Comparison of ENCODE assay signal across 25 cellular contexts in the genomic region with DNA sequence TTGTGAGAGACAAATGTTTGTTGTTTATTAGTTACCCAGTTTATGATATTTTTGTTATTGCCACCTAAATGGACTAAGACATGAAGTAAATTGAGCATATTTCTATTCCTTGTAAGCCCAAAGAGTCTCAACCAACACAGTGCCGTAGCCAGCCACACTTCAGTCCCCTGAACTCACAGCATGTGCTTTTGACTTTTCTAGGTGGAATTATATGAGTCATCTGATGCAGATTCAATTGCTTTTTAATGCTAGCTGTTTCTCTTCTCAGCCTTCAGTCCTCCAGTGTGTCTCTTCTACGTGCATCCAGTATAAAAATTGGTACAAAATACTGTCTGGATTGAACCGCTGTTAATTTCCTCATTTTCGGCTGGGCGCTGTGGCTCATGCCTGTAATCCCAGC. TPM values are rescaled to one million over a fixed set of nuclear protein-coding genes. Genes with fewer than 3 reads are reported as not detected.
A peak's percentile ranks its signal among the peaks of the same experiment; 100 is the strongest.
DNase-seq lines count a peak whose midpoint lies in the region; ATAC-seq, FAIRE-seq and TF ChIP-seq lines count a peak whose summit lies in the region.
"Had no signal": no experiment of that assay in that cellular context is flagged by ENCODE, and none has a peak within 500 bp of the region (broad histone marks: within the 10 kb centered on the region; RNA-seq: fewer than 3 reads in every experiment).

No MANE protein-coding gene starts in this region.

- no peak for ATAC-seq in CD8-positive, alpha-beta T cell
- no peak for ATAC-seq in HG03108 (IDR thresholded peaks at IDR 0.05; ENCODE audit: unreplicated experiment)
- ATAC-seq: stimulated activated memory B cell treated with anti-CD40 and anti-IgM and Interleukin-4, amounts not matched to agents 10 μg/mL and 1 μg/mL and 100 μg/mL, for 72 hours had no signal

- FAIRE-seq in urothelium cell line (lab: Jason Lieb, UNC), result no peak
- FAIRE-seq: GM19239 had no signal

- H3K4me1 Mint-ChIP-seq in nephron, result peaks cover 43% of the 10 kb centered on the region
- no peaks in the 10 kb centered on the region for H3K4me1 Mint-ChIP-seq in CD8-positive, alpha-beta T cell (ENCODE audit: low read depth)
- H3K4me1 Mint-ChIP-seq: activated CD4-positive, alpha-beta memory T cell treated with anti-CD3 and anti-CD28 coated beads, Interleukin-2, amount 10 ng/mL, durations not matched to agents 7 days and 5 days; stimulated activated memory B cell treated with anti-CD40 and anti-IgM and Interleukin-4, amounts not matched to agents 10 μg/mL and 1 μg/mL and 100 μg/mL, for 72 hours had no signal

- H3K27me3 Mint-ChIP-seq in nephron (ENCODE audit: low read depth), result peaks cover 9% of the 10 kb centered on the region
- no peaks in the 10 kb centered on the region for H3K27me3 Mint-ChIP-seq in CD8-positive, alpha-beta T cell (ENCODE audit: low read depth)
- H3K27me3 Mint-ChIP-seq: stimulated activated memory B cell treated with anti-CD40 and anti-IgM and Interleukin-4, amounts not matched to agents 10 μg/mL and 1 μg/mL and 100 μg/mL, for 72 hours had no signal

- H3K4me3 ChIP-seq in left ventricle myocardium inferior, result no peak overlapping the region
- H3K4me3 ChIP-seq in right atrium auricular region, result no peak overlapping the region
- H3K4me3 ChIP-seq in CD8-positive, alpha-beta T cell (ENCODE audit: low read depth, low read length), result no peak overlapping the region
- H3K4me3 ChIP-seq: BLaER1, colonic mucosa, lung, ovary, Peyer's patch, SJSA1 had no signal

- POLR2A ChIA-PET in CD8-positive, alpha-beta T cell (lab: Charles Lee), result no interaction called here

- TF ChIP-seq CTCF in left ventricle myocardium inferior (IDR thresholded peaks at IDR 0.05; ENCODE audit: borderline replicate concordance) (no peak), right atrium auricular region (IDR thresholded peaks at IDR 0.05) (no peak), nephron (IDR thresholded peaks at IDR 0.05; ENCODE audit: unreplicated experiment in 3 of 3) (no peak)
- TF ChIP-seq CTCF in CD8-positive, alpha-beta T cell (IDR thresholded peaks at IDR 0.05), result no peak

- DNase-seq in left ventricle myocardium inferior, result no peak
- DNase-seq in right atrium auricular region (ENCODE audit: low spot score), result no peak
- peak; percentile 13 for DNase-seq in urothelium cell line (ENCODE audit: low spot score)
- no peak for DNase-seq in CD8-positive, alpha-beta T cell
- no peak for DNase-seq in activated CD4-positive, alpha-beta T cell treated with anti-CD3 and anti-CD28 coated beads for 48 hours
- DNase-seq: activated CD4-positive, alpha-beta memory T cell treated with anti-CD3 and anti-CD28 coated beads, Interleukin-2, amount 10 ng/mL, durations not matched to agents 7 days and 5 days; activated T-cell treated with anti-CD3 and anti-CD28 coated beads, Interleukin-2, amount 50 U/mL, for 1 hour; amygdala; colonic mucosa; GF-D8; islet precursor cell; NCI-H1694; NCI-H2227 treated with DMSO at 0.1 percent for 48 hours; NK-92 treated with Interleukin-12 subunit alpha and Interleukin-12 subunit beta, amount 100 ng/mL, for 24 hours; ovary; Peyer's patch; stimulated activated CD4-positive, alpha-beta T cell treated with anti-CD3 and anti-CD28 coated beads, Interleukin-1b, Interleukin-23, amount 100 ng/mL, for 48 hours had no signal

- peaks cover 53% of the 10 kb centered on the region for H3K4me1 ChIP-seq in left ventricle myocardium inferior
- H3K4me1 ChIP-seq in right atrium auricular region, result peaks cover 0 to 22% of the 10 kb centered on the region in 2 donors
- H3K4me1 ChIP-seq in CD8-positive, alpha-beta T cell (ENCODE audit: insufficient read depth, low read length), result no peaks in the 10 kb centered on the region
- H3K4me1 ChIP-seq: BLaER1 had no signal

- H3K27ac ChIP-seq in left ventricle myocardium inferior (replicated peaks), result peak overlapping the region; percentile 13
- no peak overlapping the region for H3K27ac ChIP-seq in right atrium auricular region
- peak overlapping the region; percentile 97 for H3K27ac ChIP-seq in cingulate gyrus (ENCODE audit: low read depth, low read length)
- H3K27ac ChIP-seq in CD8-positive, alpha-beta T cell (ENCODE audit: low read depth, low read length), result no peak overlapping the region
- H3K27ac ChIP-seq: BLaER1, ovary, Peyer's patch had no signal

- peak overlapping the region in 2 of 3 experiments; percentile 64 to 86 for H3K27ac Mint-ChIP-seq in nephron
- H3K27ac Mint-ChIP-seq in CD8-positive, alpha-beta T cell, result no peak overlapping the region
- H3K27ac Mint-ChIP-seq: activated CD4-positive, alpha-beta memory T cell treated with anti-CD3 and anti-CD28 coated beads, Interleukin-2, amount 10 ng/mL, durations not matched to agents 7 days and 5 days; stimulated activated memory B cell treated with anti-CD40 and anti-IgM and Interleukin-4, amounts not matched to agents 10 μg/mL and 1 μg/mL and 100 μg/mL, for 72 hours had no signal

- H3K36me3 ChIP-seq in left ventricle myocardium inferior (no peaks in the 10 kb centered on the region), right atrium auricular region (no peaks in the 10 kb centered on the region)
- no peaks in the 10 kb centered on the region for H3K36me3 ChIP-seq in CD8-positive, alpha-beta T cell (ENCODE audit: insufficient read depth, low read length)
- H3K36me3 ChIP-seq: BLaER1, colonic mucosa, ovary, Peyer's patch, SJSA1 had no signal

- intact Hi-C loops in left ventricle myocardium inferior (cut with micrococcal nuclease), result no loop called here
- intact Hi-C loops in CD8-positive, alpha-beta T cell (cut with DNase I, micrococcal nuclease), result no loop called here

- H3K27me3 ChIP-seq in left ventricle myocardium inferior (ENCODE audit: low read depth) (no peaks in the 10 kb centered on the region), right atrium auricular region (no peaks in the 10 kb centered on the region)
- no peaks in the 10 kb centered on the region for H3K27me3 ChIP-seq in CD8-positive, alpha-beta T cell (ENCODE audit: insufficient read depth, low read length)
- H3K27me3 ChIP-seq: BLaER1, colonic mucosa, ovary, Peyer's patch, SJSA1 had no signal

- H3K9me3 Mint-ChIP-seq in nephron, result no peaks in the 10 kb centered on the region
- H3K9me3 Mint-ChIP-seq in CD8-positive, alpha-beta T cell, result no peaks in the 10 kb centered on the region
- H3K9me3 Mint-ChIP-seq: activated CD4-positive, alpha-beta memory T cell treated with anti-CD3 and anti-CD28 coated beads, Interleukin-2, amount 10 ng/mL, durations not matched to agents 7 days and 5 days; stimulated activated memory B cell treated with anti-CD40 and anti-IgM and Interleukin-4, amounts not matched to agents 10 μg/mL and 1 μg/mL and 100 μg/mL, for 72 hours had no signal

- no peaks in the 10 kb centered on the region for H3K36me3 Mint-ChIP-seq in nephron (ENCODE audit: low read depth)
- H3K36me3 Mint-ChIP-seq in CD8-positive, alpha-beta T cell, result no peaks in the 10 kb centered on the region
- H3K36me3 Mint-ChIP-seq: stimulated activated memory B cell treated with anti-CD40 and anti-IgM and Interleukin-4, amounts not matched to agents 10 μg/mL and 1 μg/mL and 100 μg/mL, for 72 hours had no signal

- H3K4me3 Mint-ChIP-seq in nephron, result no peak overlapping the region
- no peak overlapping the region for H3K4me3 Mint-ChIP-seq in CD8-positive, alpha-beta T cell
- H3K4me3 Mint-ChIP-seq: activated CD4-positive, alpha-beta memory T cell treated with anti-CD3 and anti-CD28 coated beads, Interleukin-2, amount 10 ng/mL, durations not matched to agents 7 days and 5 days; stimulated activated memory B cell treated with anti-CD40 and anti-IgM and Interleukin-4, amounts not matched to agents 10 μg/mL and 1 μg/mL and 100 μg/mL, for 72 hours had no signal

- CTCF ChIA-PET in CD8-positive, alpha-beta T cell (lab: Charles Lee), result no interaction called here

- H3K9me3 ChIP-seq in left ventricle myocardium inferior (replicated peaks) (no peaks in the 10 kb centered on the region), right atrium auricular region (no peaks in the 10 kb centered on the region)
- H3K9me3 ChIP-seq in CD8-positive, alpha-beta T cell (ENCODE audit: low read length), result no peaks in the 10 kb centered on the region
- H3K9me3 ChIP-seq: BLaER1, colonic mucosa, ovary, Peyer's patch, SJSA1 had no signal

RNA-seq across cellular contexts. Expression of a gene that starts 39.0 kb away (rescaled TPM):
- total RNA-seq in left ventricle myocardium inferior, result 6.0 TPM
- total RNA-seq in right atrium auricular region, result 10 to 100 TPM in 1 of 2 donors, 1 to 10 TPM in 1; 7.5 to 14.4 TPM
- 1 to 10 TPM in 1 of 2 experiments, under 1 TPM in 1; 0.72 to 2.1 TPM for total RNA-seq in CD8-positive, alpha-beta T cell

RNA-seq across cellular contexts. Expression of a gene that starts 39.0 kb away (rescaled TPM):
- total RNA-seq in left ventricle myocardium inferior (6.7 TPM), right atrium auricular region (1 to 10 TPM; 4.1 to 5.4 TPM)
- total RNA-seq in CD8-positive, alpha-beta T cell, result 1 to 10 TPM; 3.4 to 3.6 TPM

Comparison
In these comparisons a context has a peak if more than half of its experiments do, and no peak if none do; other contexts are left out.
1. H3K27ac ChIP-seq: peak in left ventricle myocardium inferior (single experiment) and cingulate gyrus (single experiment); none in right atrium auricular region (0 of 2) and CD8-positive, alpha-beta T cell (single experiment).